19 cellular contexts compared by ENCODE assay signal in genomic region chr4:13331827-13332226, GRCh38.
"Had no signal": no experiment of that assay in that cellular context is flagged by ENCODE, and none has a peak within 500 bp of the region (broad histone marks: within the 10 kb centered on the region; RNA-seq: fewer than 3 reads in every experiment).

No MANE protein-coding gene starts in this region.

- H3K27me3 ChIP-seq: esophagus squamous epithelium, gastroesophageal sphincter, right atrium auricular region, stomach had no signal

- H3K27me3 Mint-ChIP-seq: dendritic cell treated with granulocyte-macrophage colony-stimulating factor and Interleukin-4, amounts not matched to agents 40 ng/mL and 50 ng/mL, for 4 days; effector memory CD8-positive, alpha-beta T cell; naive thymus-derived CD4-positive, alpha-beta T cell had no signal

- H3K27ac ChIP-seq: esophagus squamous epithelium, gastroesophageal sphincter, right atrium auricular region, stomach, thoracic aorta had no signal

- H3K4me3 Mint-ChIP-seq: dendritic cell treated with granulocyte-macrophage colony-stimulating factor and Interleukin-4, amounts not matched to agents 40 ng/mL and 50 ng/mL, for 4 days; effector memory CD8-positive, alpha-beta T cell; immature natural killer cell; naive thymus-derived CD4-positive, alpha-beta T cell; neural crest cell had no signal

- H3K4me3 ChIP-seq: esophagus squamous epithelium, gastroesophageal sphincter, right atrium auricular region, stomach, thoracic aorta had no signal

- H3K4me1 Mint-ChIP-seq: immature natural killer cell had no signal

- H3K36me3 ChIP-seq: esophagus squamous epithelium, right atrium auricular region, thoracic aorta had no signal

- H3K4me1 ChIP-seq: esophagus squamous epithelium, gastroesophageal sphincter, right atrium auricular region, stomach had no signal

- H3K9me3 Mint-ChIP-seq: effector memory CD8-positive, alpha-beta T cell had no signal

- H3K9me3 ChIP-seq: esophagus squamous epithelium, gastroesophageal sphincter, right atrium auricular region, stomach, thoracic aorta had no signal

- ATAC-seq: effector memory CD8-positive, alpha-beta T cell; gastroesophageal sphincter; naive thymus-derived CD4-positive, alpha-beta T cell had no signal

- H3K27ac Mint-ChIP-seq: dendritic cell treated with granulocyte-macrophage colony-stimulating factor and Interleukin-4, amounts not matched to agents 40 ng/mL and 50 ng/mL, for 4 days; effector memory CD8-positive, alpha-beta T cell; immature natural killer cell; naive thymus-derived CD4-positive, alpha-beta T cell had no signal

- DNase-seq: effector memory CD8-positive, alpha-beta T cell; esophagus squamous epithelium; foreskin fibroblast; glutamatergic neuron; immature natural killer cell; mesendoderm; naive thymus-derived CD4-positive, alpha-beta T cell; posterior cingulate gyrus; small intestine; stimulated activated CD4-positive, alpha-beta T cell treated with anti-CD3 and anti-CD28 coated beads, Interleukin-12 subunit alpha, Interleukin-12 subunit beta, amount 100 ng/mL, for 4 hours; stimulated activated naive CD4-positive, alpha-beta T cell; stomach; substantia nigra; trophoblast cell had no signal
